26 cellular contexts compared by ENCODE assay signal in genomic region chr3:20811006-20811405, GRCh38.
"Had no signal": no experiment of that assay in that cellular context is flagged by ENCODE, and none has a peak within 500 bp of the region (broad histone marks: within the 10 kb centered on the region; RNA-seq: fewer than 3 reads in every experiment).

No MANE protein-coding gene starts in this region.

- H3K4me3 ChIP-seq: colonic mucosa, esophagus squamous epithelium, gastrocnemius medialis, heart right ventricle, left lung, lower lobe of right lung had no signal

- H3K27me3 Mint-ChIP-seq: dendritic cell treated with granulocyte-macrophage colony-stimulating factor and Interleukin-4, amounts not matched to agents 40 ng/mL and 50 ng/mL, for 4 days; effector memory CD8-positive, alpha-beta T cell had no signal

- H3K27me3 ChIP-seq: colonic mucosa, esophagus squamous epithelium, gastrocnemius medialis, heart right ventricle, left lung had no signal

- H3K36me3 ChIP-seq: colonic mucosa, esophagus squamous epithelium, gastrocnemius medialis, heart right ventricle, left lung, lower lobe of right lung had no signal

- H3K4me3 Mint-ChIP-seq: dendritic cell treated with granulocyte-macrophage colony-stimulating factor and Interleukin-4, amounts not matched to agents 40 ng/mL and 50 ng/mL, for 4 days; effector memory CD8-positive, alpha-beta T cell; endodermal cell; mesothelial cell of epicardium had no signal

- H3K9me3 Mint-ChIP-seq: endodermal cell, mesothelial cell of epicardium had no signal

- H3K9me3 ChIP-seq: colonic mucosa, gastrocnemius medialis, lower lobe of right lung had no signal

- H3K27ac ChIP-seq: colonic mucosa, epithelial cell of prostate, esophagus squamous epithelium, gastrocnemius medialis, heart right ventricle, left lung, lower lobe of right lung had no signal

- H3K4me1 ChIP-seq: colonic mucosa, esophagus squamous epithelium, gastrocnemius medialis, heart right ventricle, left lung, lower lobe of right lung had no signal

- H3K27ac Mint-ChIP-seq: dendritic cell treated with granulocyte-macrophage colony-stimulating factor and Interleukin-4, amounts not matched to agents 40 ng/mL and 50 ng/mL, for 4 days; effector memory CD8-positive, alpha-beta T cell; endodermal cell; mesothelial cell of epicardium had no signal

- ATAC-seq: effector memory CD8-positive, alpha-beta T cell; esophagus mucosa; gastrocnemius medialis; heart right ventricle; left cardiac atrium; left lung; left ventricle myocardium superior; lower lobe of right lung had no signal

- H3K36me3 Mint-ChIP-seq: mesothelial cell of epicardium had no signal

- DNase-seq: colonic mucosa; cortex of kidney; effector CD8-positive, alpha-beta T cell; effector memory CD8-positive, alpha-beta T cell; endodermal cell; erythroblast; esophagus squamous epithelium; foreskin fibroblast; foreskin melanocyte; gastrocnemius medialis; glutamatergic neuron; head of caudate nucleus; heart right ventricle; hippocampal formation; left cardiac atrium; left lung; left ventricle myocardium superior; lower lobe of right lung; mesenchymal stem cell had no signal

- FAIRE-seq: endometrium, islet of Langerhans, keratinocyte had no signal

- H3K4me1 Mint-ChIP-seq: endodermal cell had no signal
